Comparison of ENCODE assay signal across 12 cellular contexts in genomic region chr1:117371436-117372151, GRCh38. TPM values are rescaled to one million over a fixed set of nuclear protein-coding genes. Genes with fewer than 3 reads are reported as not detected.
DNase-seq lines count a peak whose midpoint lies in the region.
"Had no signal": no experiment of that assay in that cellular context is flagged by ENCODE, and none has a peak within 500 bp of the region (broad histone marks: within the 10 kb centered on the region; RNA-seq: fewer than 3 reads in every experiment).

No MANE protein-coding gene starts in this region.

- no peak overlapping the region for H2AFZ ChIP-seq in ACC112 (ENCODE audit: low read length, unreplicated experiment)

- DNase-seq in EL (peak; percentile 57), immature natural killer cell (no peak), C1 segment of cervical spinal cord (lab: John Stamatoyannopoulos, UW) (no peak), NCI-H2081 treated with DMSO at 0.1 percent for 48 hours (lab: John Stamatoyannopoulos, UW) (no peak), NCI-H1092 (lab: John Stamatoyannopoulos, UW) (no peak), GM19238 (ENCODE audit: insufficient read length, low spot score) (no peak)
- no peak for DNase-seq in activated CD4-positive, alpha-beta memory T cell treated with anti-CD3 and anti-CD28 coated beads for 36 hours
- DNase-seq: aorta, DMS79, NCI-H2081, T-helper 9 cell had no signal

- peaks cover 3% of the 10 kb centered on the region for H3K36me3 Mint-ChIP-seq in activated CD4-positive, alpha-beta memory T cell treated with anti-CD3 and anti-CD28 coated beads for 36 hours
- no peaks in the 10 kb centered on the region for H3K36me3 Mint-ChIP-seq in immature natural killer cell

- peak overlapping the region; percentile 90; the same call in 1 of the 2 replicates for H3K4me3 ChIP-seq in ACC112 (ENCODE audit: low read depth, low read length)

- no peaks in the 10 kb centered on the region for H3K9me3 Mint-ChIP-seq in activated CD4-positive, alpha-beta memory T cell treated with anti-CD3 and anti-CD28 coated beads for 36 hours
- H3K9me3 Mint-ChIP-seq in immature natural killer cell, result no peaks in the 10 kb centered on the region

- H3K27me3 Mint-ChIP-seq in activated CD4-positive, alpha-beta memory T cell treated with anti-CD3 and anti-CD28 coated beads for 36 hours, result no peaks in the 10 kb centered on the region
- H3K27me3 Mint-ChIP-seq in immature natural killer cell (ENCODE audit: low read depth in 3 of 3), result peaks cover 2 to 10% (median 6%) of the 10 kb centered on the region in 3 donors

- H3K27ac Mint-ChIP-seq in activated CD4-positive, alpha-beta memory T cell treated with anti-CD3 and anti-CD28 coated beads for 36 hours, result no peak overlapping the region
- H3K27ac Mint-ChIP-seq in immature natural killer cell, result peak overlapping the region in 4 of 6 donors; percentile 19 to 37 (median 27)

- H3K4me1 Mint-ChIP-seq in activated CD4-positive, alpha-beta memory T cell treated with anti-CD3 and anti-CD28 coated beads for 36 hours (ENCODE audit: low read depth), result peaks cover 42% of the 10 kb centered on the region
- peaks cover 70 to 81% of the 10 kb centered on the region in 2 donors for H3K4me1 Mint-ChIP-seq in immature natural killer cell

- H3K27me3 ChIP-seq in ACC112 (ENCODE audit: insufficient read depth, low read length), result no peaks in the 10 kb centered on the region

- H3K4me3 Mint-ChIP-seq in activated CD4-positive, alpha-beta memory T cell treated with anti-CD3 and anti-CD28 coated beads for 36 hours, result peak overlapping the region; percentile 3
- peak overlapping the region; percentile 46 to 92 (median 58) for H3K4me3 Mint-ChIP-seq in immature natural killer cell

- H3K36me3 ChIP-seq in ACC112 (ENCODE audit: insufficient read depth, low read length), result no peaks in the 10 kb centered on the region

- CTCF ChIA-PET in activated CD4-positive, alpha-beta memory T cell treated with anti-CD3 and anti-CD28 coated beads for 36 hours (lab: Charles Lee), result no interaction called here

- POLR2A ChIA-PET in activated CD4-positive, alpha-beta memory T cell treated with anti-CD3 and anti-CD28 coated beads for 36 hours (lab: Charles Lee), result no interaction called here

- no peak overlapping the region for H3K27ac ChIP-seq in ACC112 (ENCODE audit: low read depth, low read length)

- peaks cover 14% of the 10 kb centered on the region for H3K4me1 ChIP-seq in ACC112 (ENCODE audit: control insufficient read depth, insufficient read depth, low read length, unreplicated experiment)

- intact Hi-C loops in activated CD4-positive, alpha-beta memory T cell treated with anti-CD3 and anti-CD28 coated beads for 36 hours (cut with micrococcal nuclease), result no loop called here

- H3K79me2 ChIP-seq in ACC112 (ENCODE audit: control insufficient read depth, insufficient read depth, low read length, unreplicated experiment), result peaks cover 68% of the 10 kb centered on the region

RNA-seq across cellular contexts. Expression of gene MAN1A2, which starts 4.3 kb away (rescaled TPM):
- total RNA-seq in activated CD4-positive, alpha-beta memory T cell treated with anti-CD3 and anti-CD28 coated beads for 36 hours, result 10 to 100 TPM; 18.3 to 22.5 TPM
- 10 to 100 TPM; 21.9 to 29.2 (median 22.7) TPM for polyA plus RNA-seq in immature natural killer cell
